2 cellular contexts compared by ENCODE assay signal in the genomic region with DNA sequence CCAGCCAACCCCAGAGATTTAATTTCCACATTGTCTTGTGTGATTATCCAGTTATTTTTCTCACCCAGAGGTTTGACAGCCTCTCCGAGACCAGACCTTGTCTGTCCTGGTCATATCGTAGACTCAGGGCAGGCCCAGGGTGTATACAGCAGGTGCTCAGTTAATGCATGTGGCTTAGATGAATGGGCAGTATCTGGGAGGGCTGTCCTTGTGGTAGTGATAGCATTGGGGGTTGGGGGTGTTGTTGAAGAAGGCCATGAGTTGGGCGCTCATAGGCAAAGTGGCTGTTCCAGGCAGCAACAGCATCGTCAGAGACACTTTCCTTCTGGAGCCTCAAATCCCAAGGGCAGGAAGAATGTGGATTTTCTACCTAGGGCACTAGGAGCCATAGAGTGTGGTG.
TF ChIP-seq lines count a peak whose summit lies in the region.

No MANE protein-coding gene starts in this region.

TF ChIP-seq in IMR-90, 13 proteins besides CTCF, POLR2A, EP300 and RAD21 (continued from another document):
- TF ChIP-seq CHD1 (IDR thresholded peaks at IDR 0.05; ENCODE audit: low read depth, low read length), result no peak

TF ChIP-seq in GM12891, 5 proteins besides CTCF, POLR2A, EP300 and RAD21 (continued from another document):
- TF ChIP-seq POLR2AphosphoS5 (IDR thresholded peaks at IDR 0.05; ENCODE audit: low read depth, low read length), result no peak
